8 cellular contexts compared by ENCODE assay signal in the genomic region with DNA sequence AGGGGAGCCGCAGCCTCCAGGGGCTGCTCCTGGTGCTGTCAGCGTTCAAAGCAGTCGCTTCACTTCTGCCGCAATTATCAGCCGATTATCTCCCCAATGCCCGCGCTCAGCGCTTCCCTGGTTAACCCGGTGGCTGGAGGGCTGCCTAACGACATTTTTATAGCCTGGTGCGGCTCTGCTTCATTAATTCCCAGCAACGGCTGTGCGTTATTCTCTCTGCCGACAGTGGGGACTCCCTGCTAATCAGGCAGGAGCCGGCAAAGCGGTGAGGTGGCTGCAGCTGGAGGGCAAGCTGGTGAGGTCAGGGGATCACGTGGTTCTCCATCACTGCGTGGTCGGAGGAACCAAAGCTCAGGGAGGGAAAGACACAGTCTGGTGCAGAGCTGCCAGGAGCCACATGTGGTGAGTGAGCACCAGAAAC.
A peak's percentile ranks its signal among the peaks of the same experiment; 100 is the strongest.
DNase-seq lines count a peak whose midpoint lies in the region; ATAC-seq and TF ChIP-seq lines count a peak whose summit lies in the region.

No MANE protein-coding gene starts in this region.

- TF ChIP-seq CTCF in AG09309 (IDR thresholded peaks at IDR 0.05; ENCODE audit: control insufficient read depth, insufficient read depth, low read depth, low read length, missing control alignments), result no peak
- TF ChIP-seq CTCF in foreskin keratinocyte (conservative IDR thresholded peaks at IDR 0.05), result no peak

- H3K27ac ChIP-seq in foreskin keratinocyte, result no peak overlapping the region

- DNase-seq in AG09309 (ENCODE audit: low read depth) (peak; percentile 1), NCI-H510A (lab: John Stamatoyannopoulos, UW) (peak; percentile 67), foreskin keratinocyte (peak in 1 of 2 donors; percentile 11), superior temporal gyrus (ENCODE audit: extremely low spot score) (peak; percentile 22), T1000 (lab: John Stamatoyannopoulos, UW) (no peak)

- no peak overlapping the region for H3K4me3 ChIP-seq in AG09309 (ENCODE audit: control insufficient read depth, low read depth, low read length)

- H3K4me1 ChIP-seq in foreskin keratinocyte, result no peaks in the 10 kb centered on the region

- ATAC-seq in GM21723 (IDR thresholded peaks at IDR 0.05; ENCODE audit: unreplicated experiment) (peak; percentile 66), foreskin keratinocyte (peak; percentile 74), GM21360 (IDR thresholded peaks at IDR 0.05; ENCODE audit: unreplicated experiment) (no peak), GM21423 (IDR thresholded peaks at IDR 0.05; ENCODE audit: unreplicated experiment) (no peak)

- H3K27me3 ChIP-seq in foreskin keratinocyte, result peaks cover 21% of the 10 kb centered on the region

Comparison
In these comparisons a context has a peak if more than half of its experiments do, and no peak if none do; other contexts are left out.
1. ATAC-seq: peak in GM21723 (single experiment) and foreskin keratinocyte (single experiment); none in GM21360 (single experiment) and GM21423 (single experiment).